In the genomic region with DNA sequence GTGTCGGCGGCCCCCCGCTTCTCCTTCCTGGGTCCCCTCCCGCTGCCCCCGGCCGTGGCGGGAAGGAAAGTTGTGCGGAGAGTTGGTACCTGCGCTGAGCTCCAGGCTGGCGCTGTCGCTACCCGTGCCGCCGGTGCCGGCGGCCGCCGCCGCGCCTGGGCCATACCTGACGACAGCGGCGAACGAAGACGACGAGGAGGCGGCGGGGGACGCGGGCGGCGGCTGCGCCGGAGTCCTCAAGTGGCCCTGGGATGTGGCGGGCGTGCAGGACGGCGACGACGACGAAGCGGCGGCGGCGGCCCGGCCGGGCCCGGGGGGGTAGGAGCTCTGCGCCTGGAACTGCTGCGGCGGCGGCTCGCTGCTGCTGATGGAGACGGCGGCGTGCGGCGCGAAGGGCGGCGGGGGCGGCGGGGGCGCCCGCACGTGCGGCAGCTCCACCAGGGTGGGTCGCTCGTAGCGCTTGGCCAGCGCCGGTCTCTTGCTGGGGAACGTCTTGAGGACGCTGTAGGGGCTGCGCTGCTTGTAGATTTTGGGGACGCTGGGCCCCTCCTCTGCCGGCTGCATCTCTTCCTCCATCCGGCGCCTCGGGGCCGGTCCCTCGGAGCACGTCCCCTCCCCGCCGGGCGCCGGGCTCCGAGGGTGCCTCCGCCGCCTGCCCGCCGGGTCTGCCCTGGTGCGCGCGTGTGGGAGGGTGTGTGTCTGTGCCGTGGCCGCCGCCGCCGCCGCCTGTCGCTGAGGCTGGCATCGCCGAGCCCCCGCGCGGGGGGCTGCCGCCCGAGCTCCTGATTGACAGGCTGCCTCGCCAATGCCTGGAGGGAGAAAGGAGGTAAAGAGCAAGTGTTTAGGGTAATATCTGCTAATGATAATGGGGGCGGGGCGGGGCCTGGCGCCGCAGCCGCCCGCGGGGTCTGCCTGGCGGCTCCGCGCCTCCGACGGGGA, we compare ENCODE assay signal across 7 cellular contexts. TPM values are rescaled to one million over a fixed set of nuclear protein-coding genes. Genes with fewer than 3 reads are reported as not detected.
DNase-seq lines count a peak whose midpoint lies in the region; ATAC-seq, FAIRE-seq and TF ChIP-seq lines count a peak whose summit lies in the region.

No MANE protein-coding gene starts in this region.

- no peaks in the 10 kb centered on the region for H3K9me3 ChIP-seq in right atrium auricular region
- no peaks in the 10 kb centered on the region for H3K9me3 ChIP-seq in small intestine (ENCODE audit: control insufficient read depth, low read depth)

- POLR2A ChIA-PET in activated CD8-positive, alpha-beta T cell treated with anti-CD3 and anti-CD28 coated beads for 36 hours (lab: Charles Lee) = no interaction called here

- no peaks in the 10 kb centered on the region for H3K36me3 Mint-ChIP-seq in activated CD8-positive, alpha-beta T cell treated with anti-CD3 and anti-CD28 coated beads for 36 hours (ENCODE audit: low read depth)

- peaks cover 14% of the 10 kb centered on the region for H3K4me1 Mint-ChIP-seq in activated CD8-positive, alpha-beta T cell treated with anti-CD3 and anti-CD28 coated beads for 36 hours (ENCODE audit: low read depth)

- H3K4me3 Mint-ChIP-seq in activated CD8-positive, alpha-beta T cell treated with anti-CD3 and anti-CD28 coated beads for 36 hours = peak overlapping the region; percentile 76

- WGBS in small intestine, 3 donors = 1 to 4% (median 3%) methylated on average over 89 to 122 of the region's 122 CpGs

- FAIRE-seq in small intestine (lab: Jason Lieb, UNC) = no peak

- intact Hi-C loops in activated CD8-positive, alpha-beta T cell treated with anti-CD3 and anti-CD28 coated beads for 36 hours (cut with micrococcal nuclease) = no loop called here

- TF ChIP-seq CTCF in LNCaP clone FGC (IDR thresholded peaks at IDR 0.05; ENCODE audit: control insufficient read depth, extremely low read depth, insufficient read depth) (no peak), right atrium auricular region (IDR thresholded peaks at IDR 0.05) (no peak)
- TF ChIP-seq CTCF in activated CD8-positive, alpha-beta T cell treated with anti-CD3 and anti-CD28 coated beads for 36 hours (IDR thresholded peaks at IDR 0.05) = no peak

- no peaks in the 10 kb centered on the region for H3K36me3 ChIP-seq in right atrium auricular region
- H3K36me3 ChIP-seq in small intestine (ENCODE audit: control insufficient read depth in 2 of 2, insufficient read depth in 2 of 2, low read length in 2 of 2) = no peaks in the 10 kb centered on the region

- H3K27me3 ChIP-seq in right atrium auricular region (peaks cover 24 to 36% of the 10 kb centered on the region in 2 donors), small intestine (ENCODE audit: control insufficient read depth in 2 of 2, insufficient read depth in 2 of 2, low read length in 2 of 2) (peaks cover 8 to 12% of the 10 kb centered on the region in 2 donors)

- DNase-seq in LNCaP clone FGC (ENCODE audit: low read depth) = no peak
- DNase-seq in activated CD8-positive, alpha-beta T cell treated with anti-CD3 and anti-CD28 coated beads for 36 hours = peak; percentile 62
- no peak for DNase-seq in right atrium auricular region (ENCODE audit: low spot score)
- no peak for DNase-seq in small intestine
- DNase-seq in HT-29 (ENCODE audit: low spot score) = no peak

- peak overlapping the region; percentile 53 for H3K4me3 ChIP-seq in LNCaP clone FGC (ENCODE audit: low read depth, low read length)
- H3K4me3 ChIP-seq in right atrium auricular region = peak overlapping the region; percentile 18 to 51
- H3K4me3 ChIP-seq in small intestine (ENCODE audit: low read depth in 1 of 2, low read length in 2 of 2) = peak overlapping the region; percentile 35 to 54

- H3K27ac Mint-ChIP-seq in activated CD8-positive, alpha-beta T cell treated with anti-CD3 and anti-CD28 coated beads for 36 hours = no peak overlapping the region

- H3K27ac ChIP-seq in right atrium auricular region = no peak overlapping the region
- no peak overlapping the region for H3K27ac ChIP-seq in small intestine (ENCODE audit: low read depth in 1 of 2, low read length in 1 of 2)

- peaks cover 42% of the 10 kb centered on the region for H3K27me3 Mint-ChIP-seq in activated CD8-positive, alpha-beta T cell treated with anti-CD3 and anti-CD28 coated beads for 36 hours

- CTCF ChIA-PET in activated CD8-positive, alpha-beta T cell treated with anti-CD3 and anti-CD28 coated beads for 36 hours (lab: Charles Lee) = no interaction called here

- peak; percentile 70 for ATAC-seq in GM18498 (IDR thresholded peaks at IDR 0.05; ENCODE audit: unreplicated experiment)
- peak; percentile 54 for ATAC-seq in GM21723 (IDR thresholded peaks at IDR 0.05; ENCODE audit: unreplicated experiment)
- peak; percentile 78 for ATAC-seq in activated CD8-positive, alpha-beta T cell treated with anti-CD3 and anti-CD28 coated beads for 36 hours

- no peaks in the 10 kb centered on the region for H3K9me3 Mint-ChIP-seq in activated CD8-positive, alpha-beta T cell treated with anti-CD3 and anti-CD28 coated beads for 36 hours

- peaks cover 0 to 19% of the 10 kb centered on the region in 2 donors for H3K4me1 ChIP-seq in right atrium auricular region
- H3K4me1 ChIP-seq in small intestine (ENCODE audit: control insufficient read depth in 2 of 2, insufficient read depth in 1 of 2, low read depth in 1 of 2, low read length in 1 of 2) = peaks cover 0 to 4% of the 10 kb centered on the region in 2 donors

RNA-seq across cellular contexts. Expression of gene BEND4, which starts 0.6 kb away (rescaled TPM):
- total RNA-seq in activated CD8-positive, alpha-beta T cell treated with anti-CD3 and anti-CD28 coated beads for 36 hours = 1 to 10 TPM; 1.1 to 1.6 TPM
- total RNA-seq in right atrium auricular region = under 1 TPM in 1 of 2 donors, not detected in 1; 0.04 TPM
- under 1 TPM in 1 of 3 donors, not detected in 2; 0.10 TPM for polyA plus RNA-seq in small intestine
- not detected in 2 replicates for total RNA-seq in HT-29 (2014; rRNA removed; shearing (Covaris generic))
